In the genomic region with DNA sequence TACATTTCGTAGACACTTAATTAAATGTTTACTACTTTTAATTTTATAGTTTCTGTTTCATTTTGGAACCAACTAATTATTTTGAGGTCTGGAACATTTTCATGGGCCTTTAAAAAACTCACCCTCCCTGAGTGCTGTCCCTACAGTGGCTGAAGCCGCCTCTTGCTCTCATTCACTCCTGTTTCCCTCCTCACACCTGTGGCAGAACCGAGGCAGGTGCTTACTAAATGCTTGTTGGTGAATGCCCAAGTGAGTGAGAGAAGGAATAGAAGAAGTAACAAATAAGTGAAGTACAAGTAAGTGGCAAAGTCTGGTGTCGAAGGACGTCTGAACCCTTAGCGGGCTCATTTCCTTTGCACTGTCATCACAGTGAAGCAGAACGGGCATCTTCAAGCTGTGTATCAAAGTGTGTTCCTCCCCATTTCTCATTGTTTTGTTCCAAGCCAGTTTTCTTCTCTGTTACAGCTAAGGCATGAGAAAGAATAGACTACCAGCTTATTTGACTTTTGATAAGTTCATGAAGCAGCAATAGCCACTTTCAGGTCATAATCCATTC, we compare ENCODE assay signal across 12 cellular contexts.
A peak's percentile ranks its signal among the peaks of the same experiment; 100 is the strongest.
DNase-seq lines count a peak whose midpoint lies in the region; ATAC-seq, FAIRE-seq and TF ChIP-seq lines count a peak whose summit lies in the region.
"Had no signal": no experiment of that assay in that cellular context is flagged by ENCODE, and none has a peak within 500 bp of the region (broad histone marks: within the 10 kb centered on the region; RNA-seq: fewer than 3 reads in every experiment).

No MANE protein-coding gene starts in this region.

- peak; percentile 52 for ATAC-seq in GM19455 (IDR thresholded peaks at IDR 0.05; ENCODE audit: unreplicated experiment)
- ATAC-seq in HG03064 (IDR thresholded peaks at IDR 0.05; ENCODE audit: low read depth, unreplicated experiment): peak; percentile 44

- no peak overlapping the region for H3K27ac Mint-ChIP-seq in activated T-helper 1 cell treated with anti-CD3 and anti-CD28 coated beads, Interleukin-12 subunit alpha, Interleukin-12 subunit beta, Interleukin-2, Interleukin-4 antibody, amounts not matched to agents 30 ng/mL and 10 ng/mL and 1 ng/mL, durations not matched to agents 14 hours and 24 hours and 36 hours
- no peak overlapping the region for H3K27ac Mint-ChIP-seq in MCF 10A (ENCODE audit: low read depth, unreplicated experiment)
- peak overlapping the region in 1 of 8 donors; percentile 43 for H3K27ac Mint-ChIP-seq in CD8-positive, alpha-beta memory T cell

- H3K36me3 Mint-ChIP-seq in activated T-helper 1 cell treated with anti-CD3 and anti-CD28 coated beads, Interleukin-12 subunit alpha, Interleukin-12 subunit beta, Interleukin-2, Interleukin-4 antibody, amounts not matched to agents 30 ng/mL and 10 ng/mL and 1 ng/mL, durations not matched to agents 14 hours and 24 hours and 36 hours (ENCODE audit: low read depth): peaks cover 14% of the 10 kb centered on the region
- H3K36me3 Mint-ChIP-seq in MCF 10A (ENCODE audit: insufficient read depth, unreplicated experiment): no peaks in the 10 kb centered on the region
- peaks cover 22 to 68% (median 28%) of the 10 kb centered on the region in 3 donors for H3K36me3 Mint-ChIP-seq in CD8-positive, alpha-beta memory T cell

- no peaks in the 10 kb centered on the region for H3K27me3 Mint-ChIP-seq in activated T-helper 1 cell treated with anti-CD3 and anti-CD28 coated beads, Interleukin-12 subunit alpha, Interleukin-12 subunit beta, Interleukin-2, Interleukin-4 antibody, amounts not matched to agents 30 ng/mL and 10 ng/mL and 1 ng/mL, durations not matched to agents 14 hours and 24 hours and 36 hours (ENCODE audit: insufficient read depth)
- no peaks in the 10 kb centered on the region for H3K27me3 Mint-ChIP-seq in MCF 10A (ENCODE audit: insufficient read depth, unreplicated experiment)
- H3K27me3 Mint-ChIP-seq in CD8-positive, alpha-beta memory T cell: no peaks in the 10 kb centered on the region

- no peak overlapping the region for H3K4me3 ChIP-seq in CD8-positive, alpha-beta memory T cell (ENCODE audit: low read length)
- H3K4me3 ChIP-seq: prostate gland had no signal

- no peaks in the 10 kb centered on the region for H3K9me3 ChIP-seq in CD8-positive, alpha-beta memory T cell (ENCODE audit: low read length)
- H3K9me3 ChIP-seq: esophagus muscularis mucosa, prostate gland had no signal

- no peak for TF ChIP-seq POLR2A in GM12892 (IDR thresholded peaks at IDR 0.05; ENCODE audit: low read depth, low read length)

- intact Hi-C loops in activated T-helper 1 cell treated with anti-CD3 and anti-CD28 coated beads, Interleukin-12 subunit alpha, Interleukin-12 subunit beta, Interleukin-2, Interleukin-4 antibody, amounts not matched to agents 30 ng/mL and 10 ng/mL and 1 ng/mL, durations not matched to agents 14 hours and 24 hours and 36 hours (cut with micrococcal nuclease): no loop called here
- intact Hi-C loops in MCF 10A (cut with micrococcal nuclease): no loop called here

- no peaks in the 10 kb centered on the region for H3K36me3 ChIP-seq in CD8-positive, alpha-beta memory T cell (ENCODE audit: insufficient read depth, low read length)
- H3K36me3 ChIP-seq: prostate gland had no signal

- no peaks in the 10 kb centered on the region for H3K9me3 Mint-ChIP-seq in activated T-helper 1 cell treated with anti-CD3 and anti-CD28 coated beads, Interleukin-12 subunit alpha, Interleukin-12 subunit beta, Interleukin-2, Interleukin-4 antibody, amounts not matched to agents 30 ng/mL and 10 ng/mL and 1 ng/mL, durations not matched to agents 14 hours and 24 hours and 36 hours
- no peaks in the 10 kb centered on the region for H3K9me3 Mint-ChIP-seq in MCF 10A (ENCODE audit: unreplicated experiment)
- H3K9me3 Mint-ChIP-seq in CD8-positive, alpha-beta memory T cell: peaks cover 0 to 2% (median 0%) of the 10 kb centered on the region in 5 donors

- H3K4me1 ChIP-seq in CD8-positive, alpha-beta memory T cell (ENCODE audit: insufficient read depth, low read length): peaks cover 3% of the 10 kb centered on the region
- H3K4me1 ChIP-seq: prostate gland had no signal

- POLR2A ChIA-PET in MCF 10A (lab: Yijun Ruan, JAX): interaction anchor here (0.5 kb wide), 1 partner anchor 233 kb away, joined by 3 read pairs; no protein-coding TSS in a partner anchor
- POLR2A ChIA-PET in CD8-positive, alpha-beta memory T cell (lab: Charles Lee): no interaction called here

- H3K27ac ChIP-seq in CD8-positive, alpha-beta memory T cell (ENCODE audit: low read depth, low read length): no peak overlapping the region
- H3K27ac ChIP-seq: prostate gland had no signal

- FAIRE-seq in GM12892 (lab: Jason Lieb, UNC): peak; percentile 89
- FAIRE-seq: astrocyte had no signal

- CTCF ChIA-PET in MCF 10A (lab: Yijun Ruan, JAX): interaction anchor here (0.6 kb wide), 1 partner anchor 1311 kb away, joined by 3 read pairs; no protein-coding TSS in a partner anchor
- CTCF ChIA-PET in CD8-positive, alpha-beta memory T cell (lab: Charles Lee): no interaction called here

- peaks cover 36% of the 10 kb centered on the region for H3K4me1 Mint-ChIP-seq in activated T-helper 1 cell treated with anti-CD3 and anti-CD28 coated beads, Interleukin-12 subunit alpha, Interleukin-12 subunit beta, Interleukin-2, Interleukin-4 antibody, amounts not matched to agents 30 ng/mL and 10 ng/mL and 1 ng/mL, durations not matched to agents 14 hours and 24 hours and 36 hours (ENCODE audit: low read depth)
- H3K4me1 Mint-ChIP-seq in MCF 10A (ENCODE audit: insufficient read depth, unreplicated experiment): no peaks in the 10 kb centered on the region
- H3K4me1 Mint-ChIP-seq in CD8-positive, alpha-beta memory T cell: peaks cover 15 to 27% (median 17%) of the 10 kb centered on the region in 3 donors

- TF ChIP-seq CTCF in MCF 10A (IDR thresholded peaks at IDR 0.05; ENCODE audit: unreplicated experiment): no peak

- no peaks in the 10 kb centered on the region for H3K27me3 ChIP-seq in CD8-positive, alpha-beta memory T cell (ENCODE audit: insufficient read depth, low read length, poor library complexity, severe bottlenecking)
- H3K27me3 ChIP-seq: esophagus muscularis mucosa had no signal

- H3K4me3 Mint-ChIP-seq in activated T-helper 1 cell treated with anti-CD3 and anti-CD28 coated beads, Interleukin-12 subunit alpha, Interleukin-12 subunit beta, Interleukin-2, Interleukin-4 antibody, amounts not matched to agents 30 ng/mL and 10 ng/mL and 1 ng/mL, durations not matched to agents 14 hours and 24 hours and 36 hours: peak overlapping the region; percentile 67
- no peak overlapping the region for H3K4me3 Mint-ChIP-seq in MCF 10A (ENCODE audit: unreplicated experiment)
- H3K4me3 Mint-ChIP-seq in CD8-positive, alpha-beta memory T cell: peak overlapping the region in 2 of 7 donors; percentile 23 to 34

- DNase-seq in GM12892 (ENCODE audit: insufficient read length) (no peak), MV-4-11 (lab: John Stamatoyannopoulos, UW) (no peak), MCF 10A (ENCODE audit: unreplicated experiment) (no peak), AG20443 (ENCODE audit: low spot score) (no peak)
- DNase-seq in activated T-helper 1 cell treated with anti-CD3 and anti-CD28 coated beads, Interleukin-12 subunit alpha, Interleukin-12 subunit beta, Interleukin-2, Interleukin-4 antibody, amounts not matched to agents 30 ng/mL and 10 ng/mL and 1 ng/mL, durations not matched to agents 14 hours and 24 hours and 36 hours (ENCODE audit: low spot score): no peak
- DNase-seq in CD8-positive, alpha-beta memory T cell: no peak
- DNase-seq: Calu3 had no signal

- no TSS peak for BruUV-seq in MCF 10A (replicated peaks; lab: Mats Ljungman, UMichigan)
